ENCODE assay signal across 21 cellular contexts in genomic region chr22:30933457-30933856, GRCh38.
"Had no signal": no experiment of that assay in that cellular context is flagged by ENCODE, and none has a peak within 500 bp of the region (broad histone marks: within the 10 kb centered on the region; RNA-seq: fewer than 3 reads in every experiment).

No MANE protein-coding gene starts in this region.

- H3K27me3 Mint-ChIP-seq: dendritic cell treated with granulocyte-macrophage colony-stimulating factor and Interleukin-4, amounts not matched to agents 40 ng/mL and 50 ng/mL, for 4 days; effector memory CD8-positive, alpha-beta T cell had no signal

- H3K27me3 ChIP-seq: hepatocyte, tibial artery had no signal

- H3K9me3 ChIP-seq: lower lobe of right lung, tibial artery had no signal

- H3K4me1 ChIP-seq: lower lobe of right lung had no signal

- H3K9me3 Mint-ChIP-seq: activated T-helper 2 cell treated with anti-CD3 and anti-CD28 coated beads, Interferon-gamma antibody, Interleukin-2, Interleukin-4, amounts not matched to agents 10 μg/mL and 5 μg/mL and 100 μg/mL, durations not matched to agents 14 hours and 24 hours and 36 hours; dendritic cell treated with granulocyte-macrophage colony-stimulating factor and Interleukin-4, amounts not matched to agents 40 ng/mL and 50 ng/mL, for 4 days; effector memory CD8-positive, alpha-beta T cell; nephron had no signal

- H3K27ac ChIP-seq: hepatocyte, lower lobe of right lung, tibial artery, VCaP had no signal

- ATAC-seq: effector memory CD8-positive, alpha-beta T cell; left cardiac atrium; lower lobe of right lung; stimulated activated naive CD8-positive, alpha-beta T cell treated with anti-CD3 and anti-CD28 coated beads, Interleukin-15, Interleukin-2, amounts not matched to agents 100 U/mL and 50 U/mL, for 24 hours had no signal

- H3K27ac Mint-ChIP-seq: activated T-helper 2 cell treated with anti-CD3 and anti-CD28 coated beads, Interferon-gamma antibody, Interleukin-2, Interleukin-4, amounts not matched to agents 10 μg/mL and 5 μg/mL and 100 μg/mL, durations not matched to agents 14 hours and 24 hours and 36 hours; dendritic cell treated with granulocyte-macrophage colony-stimulating factor and Interleukin-4, amounts not matched to agents 40 ng/mL and 50 ng/mL, for 4 days; nephron had no signal

- DNase-seq: activated CD4-positive, alpha-beta T cell treated with anti-CD3 and anti-CD28 coated beads, Interleukin-2, amount 50 U/mL, for 4 hours; activated CD4-positive, CD25-positive, alpha-beta regulatory T cell treated with anti-CD3 and anti-CD28 coated beads, Interleukin-2, amount 50 U/mL, for 72 hours; activated naive CD4-positive, alpha-beta T cell treated with Interleukin-2 at 50 U/mL for 16 hours; activated T-cell treated with anti-CD3 and anti-CD28 coated beads for 4 hours; effector memory CD8-positive, alpha-beta T cell; left cardiac atrium; lower lobe of right lung; nucleus accumbens; posterior cingulate gyrus; retina; stimulated activated CD4-positive, alpha-beta T cell treated with anti-CD3 and anti-CD28 coated beads, Interleukin-12 subunit alpha, Interleukin-12 subunit beta, amount 100 ng/mL, for 4 hours; stimulated activated CD4-positive, alpha-beta T cell treated with anti-CD3 and anti-CD28 coated beads, Interleukin-1b, Interleukin-23, amount 100 ng/mL, for 48 hours; stimulated activated naive CD8-positive, alpha-beta T cell treated with anti-CD3 and anti-CD28 coated beads, Interleukin-15, Interleukin-2, amounts not matched to agents 100 U/mL and 50 U/mL, for 24 hours; substantia nigra; T-helper 2 cell; tibial artery had no signal

- H3K4me3 ChIP-seq: hepatocyte, lower lobe of right lung, tibial artery had no signal

- H3K4me3 Mint-ChIP-seq: dendritic cell treated with granulocyte-macrophage colony-stimulating factor and Interleukin-4, amounts not matched to agents 40 ng/mL and 50 ng/mL, for 4 days; effector memory CD8-positive, alpha-beta T cell; nephron had no signal
